Comparison of ENCODE assay signal across 8 cellular contexts in the genomic region with DNA sequence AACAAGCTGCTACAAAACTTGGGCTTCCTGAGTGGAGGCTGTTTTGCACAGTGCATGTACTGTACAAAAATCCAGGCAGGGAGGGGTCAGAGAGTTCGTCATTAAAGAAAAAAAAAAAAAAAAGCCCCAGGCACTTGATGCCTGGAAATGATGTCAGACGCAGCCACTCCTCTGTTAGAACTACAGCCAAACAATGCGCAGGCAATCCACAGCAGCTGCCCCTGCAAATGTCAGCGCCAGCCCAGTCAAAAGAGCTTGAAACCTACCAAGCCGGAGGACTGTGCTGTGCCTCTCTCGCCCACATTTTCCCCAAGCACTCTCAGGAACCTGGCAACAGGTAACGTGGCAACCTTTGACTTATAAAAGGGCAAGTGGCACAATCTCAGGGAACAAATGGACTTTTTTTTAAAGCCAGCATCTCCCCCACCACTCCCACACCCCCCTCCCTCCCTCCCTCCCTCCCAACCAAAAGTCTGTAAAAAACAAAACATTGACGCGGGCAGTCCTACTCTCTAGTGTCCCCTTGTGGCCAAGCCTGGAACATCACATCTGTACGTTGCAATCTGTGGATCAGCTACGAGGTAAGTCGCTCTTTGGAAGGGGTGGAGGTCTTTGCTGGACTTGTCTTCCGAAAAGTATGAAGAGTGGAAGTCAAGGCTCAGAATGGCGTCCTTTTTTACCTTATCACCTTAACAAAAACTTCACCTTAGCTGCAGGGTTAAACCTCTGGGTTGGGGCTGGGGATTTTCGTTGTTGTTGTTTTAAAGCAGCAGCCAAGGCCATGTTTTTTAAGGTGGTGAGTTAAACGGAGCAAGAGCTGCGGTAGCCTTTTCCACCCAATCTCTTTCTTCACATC.
A peak's percentile ranks its signal among the peaks of the same experiment; 100 is the strongest.
DNase-seq lines count a peak whose midpoint lies in the region; ATAC-seq and TF ChIP-seq lines count a peak whose summit lies in the region.

No MANE protein-coding gene starts in this region.

- CTCF ChIA-PET in activated CD8-positive, alpha-beta T cell treated with anti-CD3 and anti-CD28 coated beads, Interleukin-2, amount 10 ng/mL, durations not matched to agents 7 days and 5 days (lab: Charles Lee), result interaction anchor here (0.5 to 7.2 kb wide), 34 partner anchors 9 to 331 kb away, joined by 3 to 124 read pairs (median 4); no protein-coding TSS in a partner anchor

- TF ChIP-seq CTCF in HL-60 (IDR thresholded peaks at IDR 0.05; ENCODE audit: insufficient read depth, low read length), result peak; percentile 98

- no peaks in the 10 kb centered on the region for H3K9me3 Mint-ChIP-seq in activated CD8-positive, alpha-beta T cell treated with anti-CD3 and anti-CD28 coated beads, Interleukin-2, amount 10 ng/mL, durations not matched to agents 7 days and 5 days (ENCODE audit: insufficient read depth)

- peak overlapping the region; percentile 98 for H3K27ac Mint-ChIP-seq in activated CD8-positive, alpha-beta T cell treated with anti-CD3 and anti-CD28 coated beads, Interleukin-2, amount 10 ng/mL, durations not matched to agents 7 days and 5 days

- H3K4me3 Mint-ChIP-seq in activated CD8-positive, alpha-beta T cell treated with anti-CD3 and anti-CD28 coated beads, Interleukin-2, amount 10 ng/mL, durations not matched to agents 7 days and 5 days, result peak overlapping the region; percentile 93

- H3K4me3 ChIP-seq in HL-60 (replicated peaks; ENCODE audit: insufficient read depth, low read length), result peak overlapping the region; percentile 53

- DNase-seq in COLO829 (ENCODE audit: low spot score) (peak; percentile 81), HL-60 (ENCODE audit: low read depth in 1 of 2, low spot score in 1 of 2) (peak; percentile 66 to 88), NCI-H82 treated with DMSO at 0.1 percent for 48 hours (lab: John Stamatoyannopoulos, UW; ENCODE audit: unreplicated experiment) (peak; percentile 88), medulla oblongata (ENCODE audit: extremely low spot score) (peak; percentile 97)
- peak; percentile 92 for DNase-seq in activated CD8-positive, alpha-beta T cell treated with anti-CD3 and anti-CD28 coated beads, Interleukin-2, amount 10 ng/mL, durations not matched to agents 7 days and 5 days
- DNase-seq in effector CD8-positive, alpha-beta T cell (lab: John Stamatoyannopoulos, UW), result peak; percentile 78
- peak; percentile 74 for DNase-seq in stimulated activated CD8-positive, alpha-beta memory T cell treated with anti-CD3 and anti-CD28 coated beads, Interleukin-12 subunit alpha, Interleukin-12 subunit beta, amount 100 ng/mL, for 1 hour (ENCODE audit: low read depth)

- H3K36me3 Mint-ChIP-seq in activated CD8-positive, alpha-beta T cell treated with anti-CD3 and anti-CD28 coated beads, Interleukin-2, amount 10 ng/mL, durations not matched to agents 7 days and 5 days (ENCODE audit: low read depth), result peaks cover 30% of the 10 kb centered on the region

- peak overlapping the region; percentile 77 for H3K27ac ChIP-seq in HL-60 (replicated peaks)

- POLR2A ChIA-PET in activated CD8-positive, alpha-beta T cell treated with anti-CD3 and anti-CD28 coated beads, Interleukin-2, amount 10 ng/mL, durations not matched to agents 7 days and 5 days (lab: Charles Lee), result interaction anchor here (0.6 to 4.2 kb wide), 27 partner anchors 9 to 1644 kb away, joined by 3 to 57 read pairs (median 5); a partner anchor contains a TSS

- H3K27me3 ChIP-seq in HL-60 (ENCODE audit: insufficient read depth, poor library complexity, severe bottlenecking), result no peaks in the 10 kb centered on the region

- H3K27me3 Mint-ChIP-seq in activated CD8-positive, alpha-beta T cell treated with anti-CD3 and anti-CD28 coated beads, Interleukin-2, amount 10 ng/mL, durations not matched to agents 7 days and 5 days (ENCODE audit: low read depth), result no peaks in the 10 kb centered on the region

- H3K4me1 Mint-ChIP-seq in activated CD8-positive, alpha-beta T cell treated with anti-CD3 and anti-CD28 coated beads, Interleukin-2, amount 10 ng/mL, durations not matched to agents 7 days and 5 days (ENCODE audit: low read depth), result peaks cover 54% of the 10 kb centered on the region

- peak; percentile 53 for ATAC-seq in GM19455 (IDR thresholded peaks at IDR 0.05; ENCODE audit: unreplicated experiment)
- ATAC-seq in activated CD8-positive, alpha-beta T cell treated with anti-CD3 and anti-CD28 coated beads, Interleukin-2, amount 10 ng/mL, durations not matched to agents 7 days and 5 days, result peak; percentile 92

Comparison
In these comparisons a context has a peak if more than half of its experiments do, and no peak if none do; other contexts are left out.
1. Peak in every context shown above with its lines: DNase-seq, ATAC-seq, H3K4me3 ChIP-seq and H3K27ac ChIP-seq.